ENCODE assay signal across 15 cellular contexts in genomic region chr4:37964734-37965457, GRCh38. TPM values are rescaled to one million over a fixed set of nuclear protein-coding genes. Genes with fewer than 3 reads are reported as not detected.
A peak's percentile ranks its signal among the peaks of the same experiment; 100 is the strongest.
DNase-seq lines count a peak whose midpoint lies in the region; ATAC-seq, FAIRE-seq and TF ChIP-seq lines count a peak whose summit lies in the region.
"Had no signal": no experiment of that assay in that cellular context is flagged by ENCODE, and none has a peak within 500 bp of the region (broad histone marks: within the 10 kb centered on the region; RNA-seq: fewer than 3 reads in every experiment).

No MANE protein-coding gene starts in this region.

- no peak overlapping the region for H3K56ac ChIP-seq in mesendoderm (ENCODE audit: low read length)

- H3K79me2 ChIP-seq in mesendoderm (ENCODE audit: control insufficient read depth, insufficient read depth, low read length) = no peaks in the 10 kb centered on the region

- no peak overlapping the region for H2BK120ac ChIP-seq in mesendoderm (ENCODE audit: low read depth, low read length)

- TF ChIP-seq CTCF in bronchial epithelial cell (IDR thresholded peaks at IDR 0.05; ENCODE audit: insufficient read depth, low read length, severe bottlenecking) = no peak
- TF ChIP-seq CTCF in GM13976 (IDR thresholded peaks at IDR 0.05; ENCODE audit: borderline replicate concordance, control extremely low read depth, extremely low read depth, insufficient read depth, missing control alignments) = no peak

- DNase-seq in bronchial epithelial cell (ENCODE audit: low read depth) (no peak), NCI-H128 (lab: John Stamatoyannopoulos, UW; ENCODE audit: unreplicated experiment) (no peak), GM13976 (ENCODE audit: low spot score) (no peak), mesendoderm (no peak), iPS-NIHi7 (ENCODE audit: extremely low spot score) (no peak)
- DNase-seq: activated CD4-positive, CD25-positive, alpha-beta regulatory T cell; CD4-positive, alpha-beta T cell; NCI-H2171 treated with DMSO at 0.1 percent for 48 hours; PC-3 had no signal

- H4K5ac ChIP-seq in mesendoderm (ENCODE audit: low read length) = no peak overlapping the region

- H3K23ac ChIP-seq in mesendoderm (ENCODE audit: low read length) = no peak overlapping the region

- peaks cover 3% of the 10 kb centered on the region for H3K27me3 ChIP-seq in bronchial epithelial cell (ENCODE audit: control insufficient read depth, insufficient read depth, low read length)
- no peaks in the 10 kb centered on the region for H3K27me3 ChIP-seq in mesendoderm (ENCODE audit: insufficient read depth, low read length, poor library complexity)

- H3K79me1 ChIP-seq in mesendoderm (ENCODE audit: low read length) = no peaks in the 10 kb centered on the region

- no peak overlapping the region for H2BK5ac ChIP-seq in mesendoderm (ENCODE audit: low read length)

- no CpG with 5 or more reads among the region's 4 CpGs for WGBS in mesendoderm (ENCODE audit: extremely low coverage, insufficient coverage, low lambda C conversion rate)

- ATAC-seq in GM18858 (IDR thresholded peaks at IDR 0.05; ENCODE audit: unreplicated experiment) = peak; percentile 79
- peak; percentile 86 for ATAC-seq in GM21529 (IDR thresholded peaks at IDR 0.05; ENCODE audit: unreplicated experiment)
- peak; percentile 61 for ATAC-seq in HG03103 (IDR thresholded peaks at IDR 0.05; ENCODE audit: low read depth, unreplicated experiment)
- ATAC-seq: PC-3 had no signal

- no peak overlapping the region for H4K8ac ChIP-seq in mesendoderm (ENCODE audit: low read depth, low read length)

- H2AK5ac ChIP-seq in mesendoderm (ENCODE audit: low read length) = no peak overlapping the region

- H3K4ac ChIP-seq in mesendoderm (ENCODE audit: low read depth, low read length) = no peak overlapping the region

- in situ Hi-C loops in GM13976 (cut with MboI; ENCODE audit: low sequenced_read_pairs, unreplicated experiment) = no loop called here

- no peak overlapping the region for H2BK15ac ChIP-seq in mesendoderm (replicated peaks; ENCODE audit: low read depth)

- no peak overlapping the region for H3K27ac ChIP-seq in mesendoderm (ENCODE audit: low read depth, low read length)

- no peak overlapping the region for H3K4me3 ChIP-seq in bronchial epithelial cell (ENCODE audit: low read depth, low read length)
- no peak overlapping the region for H3K4me3 ChIP-seq in mesendoderm (ENCODE audit: low read length)

- no peak overlapping the region for H3K9ac ChIP-seq in mesendoderm (ENCODE audit: low read length)

- no peak overlapping the region for H3K18ac ChIP-seq in mesendoderm (ENCODE audit: low read length)

- FAIRE-seq in bronchial epithelial cell (lab: Jason Lieb, UNC) = peak; percentile 23
- FAIRE-seq: islet of Langerhans had no signal

- H3K36me3 ChIP-seq in bronchial epithelial cell (ENCODE audit: control insufficient read depth, insufficient read depth, low read length) (no peaks in the 10 kb centered on the region), mesendoderm (ENCODE audit: control insufficient read depth, insufficient read depth, low read length) (no peaks in the 10 kb centered on the region)

- H3K4me1 ChIP-seq in mesendoderm (ENCODE audit: control insufficient read depth, low read depth, low read length) = no peaks in the 10 kb centered on the region

- no peak overlapping the region for H3K4me2 ChIP-seq in mesendoderm (ENCODE audit: low read length)

RNA-seq across cellular contexts. Expression of gene PTTG2, which starts 4.7 kb away (rescaled TPM):
- total RNA-seq in bronchial epithelial cell = not detected in 2 replicates
- not detected for polyA plus RNA-seq in mesendoderm (2013, experiment 1 of 2)
- polyA plus RNA-seq in mesendoderm (2013, experiment 2 of 2) = not detected
- total RNA-seq: osteoblast, PC-3 had no signal
- polyA plus RNA-seq: adipose tissue had no signal
